In genomic region chr16:56401482-56401881, GRCh38 we compare ENCODE assay signal across 8 cellular contexts. TPM values are rescaled to one million over a fixed set of nuclear protein-coding genes. Genes with fewer than 3 reads are reported as not detected.
DNase-seq lines count a peak whose midpoint lies in the region; TF ChIP-seq lines count a peak whose summit lies in the region.

No MANE protein-coding gene starts in this region.

- no peak for TF ChIP-seq POLR2A in adrenal gland (IDR thresholded peaks at IDR 0.05)

- H3K9me2 ChIP-seq in DOHH2 (replicated peaks; ENCODE audit: control insufficient read depth, low read length): no peaks in the 10 kb centered on the region

- no peak overlapping the region for H3K4me2 ChIP-seq in DOHH2 (ENCODE audit: low read length)

- H3K36me3 ChIP-seq in DOHH2 (ENCODE audit: control insufficient read depth, low read length) (peaks cover 76% of the 10 kb centered on the region), adrenal gland (replicated peaks in 1 of 2) (peaks cover 6 to 46% of the 10 kb centered on the region in 2 donors)

- peaks cover 61% of the 10 kb centered on the region for H3K79me2 ChIP-seq in DOHH2 (ENCODE audit: control insufficient read depth, low read length)

- H3F3A ChIP-seq in DOHH2 (ENCODE audit: control insufficient read depth, insufficient read depth): peaks cover 11% of the 10 kb centered on the region

- 0 out of 2 replicates have a peak, but pooled peaks cover 7% of the 10 kb centered on the region for H4K20me1 ChIP-seq in DOHH2 (ENCODE audit: control insufficient read depth, insufficient read depth, low read depth, low read length)

- DNase-seq in HuH-7.5 (ENCODE audit: low spot score) (peak; percentile 31), adrenal gland (peak in 1 of 7 donors; percentile 15), myocyte (ENCODE audit: low read depth) (peak; percentile 72), T-helper 1 cell (no peak), NCI-H774 (lab: John Stamatoyannopoulos, UW) (no peak), dedifferentiated amniotic fluid mesenchymal stem cell (ENCODE audit: extremely low spot score) (no peak), NCI-H446 (lab: John Stamatoyannopoulos, UW) (no peak)

- H3K27ac ChIP-seq in DOHH2 (ENCODE audit: low read depth, low read length) (no peak overlapping the region), adrenal gland (no peak overlapping the region)

- TF ChIP-seq CTCF in DOHH2 (IDR thresholded peaks at IDR 0.05; ENCODE audit: low read depth, low read length, poor library complexity, severe bottlenecking) (peak; percentile 49), adrenal gland (IDR thresholded peaks at IDR 0.05) (peak in 4 of 6 experiments; percentile 11 to 19 (median 14))

- H3K4me3 ChIP-seq in DOHH2 (ENCODE audit: low read length) (no peak overlapping the region), adrenal gland (no peak overlapping the region)

- H3K9me3 ChIP-seq in DOHH2 (ENCODE audit: control insufficient read depth, insufficient read depth, low read length) (no peaks in the 10 kb centered on the region), adrenal gland (replicated peaks in 1 of 3) (no peaks in the 10 kb centered on the region)

- H3K4me1 ChIP-seq in DOHH2 (ENCODE audit: control insufficient read depth, low read length): no peaks in the 10 kb centered on the region
- no peaks in the 10 kb centered on the region for H3K4me1 ChIP-seq in adrenal gland (replicated peaks in 1 of 2)

- H3K27me3 ChIP-seq in DOHH2 (ENCODE audit: control insufficient read depth, low read length) (no peaks in the 10 kb centered on the region), adrenal gland (no peaks in the 10 kb centered on the region)

- intact Hi-C loops in adrenal gland (cut with DNase I): no loop called here

- 69 to 91% (median 88%) methylated on average over 2 to 5 of the region's 5 CpGs for WGBS in adrenal gland, 4 donors

RNA-seq across cellular contexts. Expression of gene AMFR, which starts 23.9 kb away (rescaled TPM):
- total RNA-seq in adrenal gland (100 to 1,000 TPM; 165 to 346 (median 217) TPM), myocyte (220 and 233 TPM in 2 replicates)
- 100 to 1,000 TPM in 1 of 3 donors, 10 to 100 TPM in 2; 40.3 to 117 (median 72.2) TPM for polyA plus RNA-seq in adrenal gland
- 124 TPM for polyA plus RNA-seq in myocyte (2012)

RNA-seq across cellular contexts. Expression of gene NUDT21, which starts 49.6 kb away (rescaled TPM):
- 100 to 1,000 TPM in 4 of 8 donors, 10 to 100 TPM in 4; 20.1 to 113 (median 90.5) TPM for total RNA-seq in adrenal gland
- 10 to 100 TPM; 20.9 to 81.3 (median 32.4) TPM for polyA plus RNA-seq in adrenal gland
- total RNA-seq in myocyte: 46.5 and 48.6 TPM in 2 replicates
- polyA plus RNA-seq in myocyte (2012): 33.2 TPM

RNA-seq across cellular contexts. Expression of gene OGFOD1, which starts 49.9 kb away (rescaled TPM):
- total RNA-seq in adrenal gland: 100 to 1,000 TPM in 3 of 8 donors, 10 to 100 TPM in 5; 28.1 to 183 (median 53.5) TPM
- 100 to 1,000 TPM in 1 of 3 donors, 10 to 100 TPM in 1, 1 to 10 TPM in 1; 9.2 to 132 (median 11.5) TPM for polyA plus RNA-seq in adrenal gland
- 68.9 and 79.0 TPM in 2 replicates for total RNA-seq in myocyte
- 42.7 TPM for polyA plus RNA-seq in myocyte (2012)

Comparison
In these comparisons a context has a peak if more than half of its experiments do, and no peak if none do; other contexts are left out.
1. DNase-seq: peak in HuH-7.5 (single experiment) and myocyte (single experiment); none in T-helper 1 cell (0 of 5), NCI-H774 (single experiment), dedifferentiated amniotic fluid mesenchymal stem cell (single experiment) and NCI-H446 (0 of 2).